ENCODE assay signal across 8 cellular contexts in genomic region chr1:222455188-222455879, GRCh38.
DNase-seq lines count a peak whose midpoint lies in the region; ATAC-seq and TF ChIP-seq lines count a peak whose summit lies in the region.

No MANE protein-coding gene starts in this region.

- intact Hi-C loops in Caco-2 (cut with micrococcal nuclease; ENCODE audit: unreplicated experiment): loop anchor here (1.0 to 10.0 kb wide), 3 partner anchors 229 to 711 kb away; partner anchors contain the start of gene DUSP10
- intact Hi-C loops in activated CD8-positive, alpha-beta T cell treated with anti-CD3 and anti-CD28 coated beads for 36 hours (cut with micrococcal nuclease): loop anchor here (5.0 kb wide), 1 partner anchor 358 kb away; no protein-coding TSS in a partner anchor

- no peak overlapping the region for H3K4me3 ChIP-seq in Caco-2 (ENCODE audit: low read depth, low read length)

- POLR2A ChIA-PET in Caco-2 (lab: Charles Lee): no interaction called here
- POLR2A ChIA-PET in activated CD8-positive, alpha-beta T cell treated with anti-CD3 and anti-CD28 coated beads for 36 hours (lab: Charles Lee): interaction anchor here (0.7 to 1.0 kb wide), 2 partner anchors 10 to 756 kb away, joined by 3 read pairs; no protein-coding TSS in a partner anchor

- no peaks in the 10 kb centered on the region for H3K27me3 ChIP-seq in Caco-2 (replicated peaks; ENCODE audit: control insufficient read depth, insufficient read depth, low read length)

- no TSS peak for BruUV-seq in Caco-2 (replicated peaks; lab: Mats Ljungman, UMichigan)

- H3K4me1 Mint-ChIP-seq in Caco-2 (ENCODE audit: low read depth, unreplicated experiment) (no peaks in the 10 kb centered on the region), mesothelial cell of epicardium (peaks cover 8% of the 10 kb centered on the region)
- peaks cover 13% of the 10 kb centered on the region for H3K4me1 Mint-ChIP-seq in activated CD8-positive, alpha-beta T cell treated with anti-CD3 and anti-CD28 coated beads for 36 hours (ENCODE audit: low read depth)
- H3K4me1 Mint-ChIP-seq in effector memory CD8-positive, alpha-beta T cell (ENCODE audit: low read depth in 2 of 2): peaks cover 5 to 8% of the 10 kb centered on the region in 2 donors

- TF ChIP-seq CTCF in Caco-2 (IDR thresholded peaks at IDR 0.05; ENCODE audit: insufficient read depth in 1 of 2, low read depth in 1 of 2, low read length in 1 of 2, severe bottlenecking in 1 of 2, unreplicated experiment in 1 of 2): peak; percentile 81 to 90
- TF ChIP-seq CTCF in activated CD8-positive, alpha-beta T cell treated with anti-CD3 and anti-CD28 coated beads for 36 hours (IDR thresholded peaks at IDR 0.05): peak; percentile 92
- peak; percentile 87 for TF ChIP-seq CTCF in mesothelial cell of epicardium (IDR thresholded peaks at IDR 0.05; ENCODE audit: unreplicated experiment)

- H3K9me3 ChIP-seq in Caco-2: peaks cover 11% of the 10 kb centered on the region; the same call in 1 of the 2 replicates

- H3K27me3 Mint-ChIP-seq in Caco-2 (ENCODE audit: insufficient read depth, unreplicated experiment) (peaks cover 6% of the 10 kb centered on the region), mesothelial cell of epicardium (ENCODE audit: low read depth) (peaks cover 18% of the 10 kb centered on the region)
- no peaks in the 10 kb centered on the region for H3K27me3 Mint-ChIP-seq in activated CD8-positive, alpha-beta T cell treated with anti-CD3 and anti-CD28 coated beads for 36 hours
- peaks cover 10 to 14% of the 10 kb centered on the region in 2 donors for H3K27me3 Mint-ChIP-seq in effector memory CD8-positive, alpha-beta T cell

- CTCF ChIA-PET in Caco-2 (lab: Charles Lee): interaction anchor here (0.7 to 1.5 kb wide), 10 partner anchors 8 to 1191 kb away, joined by 3 to 11 read pairs (median 4); no protein-coding TSS in a partner anchor
- CTCF ChIA-PET in activated CD8-positive, alpha-beta T cell treated with anti-CD3 and anti-CD28 coated beads for 36 hours (lab: Charles Lee): interaction anchor here (0.6 to 4.7 kb wide), 89 partner anchors 9 to 1193 kb away, joined by 3 to 56 read pairs (median 3); partner anchors contain the start of gene DUSP10

- H3K36me3 Mint-ChIP-seq in Caco-2 (ENCODE audit: insufficient read depth, unreplicated experiment): no peaks in the 10 kb centered on the region
- peaks cover 6% of the 10 kb centered on the region for H3K36me3 Mint-ChIP-seq in activated CD8-positive, alpha-beta T cell treated with anti-CD3 and anti-CD28 coated beads for 36 hours (ENCODE audit: low read depth)
- H3K36me3 Mint-ChIP-seq in effector memory CD8-positive, alpha-beta T cell (ENCODE audit: insufficient read depth): no peaks in the 10 kb centered on the region
- peaks cover 3% of the 10 kb centered on the region for H3K36me3 Mint-ChIP-seq in mesothelial cell of epicardium

- no peak overlapping the region for H3K27ac Mint-ChIP-seq in Caco-2 (ENCODE audit: unreplicated experiment)
- H3K27ac Mint-ChIP-seq in activated CD8-positive, alpha-beta T cell treated with anti-CD3 and anti-CD28 coated beads for 36 hours: peak overlapping the region; percentile 22
- no peak overlapping the region for H3K27ac Mint-ChIP-seq in effector memory CD8-positive, alpha-beta T cell
- H3K27ac Mint-ChIP-seq in mesothelial cell of epicardium: no peak overlapping the region

- H3K9me3 Mint-ChIP-seq in Caco-2 (ENCODE audit: unreplicated experiment): peaks cover 24% of the 10 kb centered on the region
- H3K9me3 Mint-ChIP-seq in activated CD8-positive, alpha-beta T cell treated with anti-CD3 and anti-CD28 coated beads for 36 hours: peaks cover 13% of the 10 kb centered on the region
- H3K9me3 Mint-ChIP-seq in effector memory CD8-positive, alpha-beta T cell: peaks cover 2 to 12% of the 10 kb centered on the region in 2 donors
- H3K9me3 Mint-ChIP-seq in mesothelial cell of epicardium: peaks cover 18% of the 10 kb centered on the region

- no peaks in the 10 kb centered on the region for H3K36me3 ChIP-seq in Caco-2 (ENCODE audit: control insufficient read depth, insufficient read depth, low read length)

- peak overlapping the region; percentile 4 for H3K4me3 Mint-ChIP-seq in Caco-2 (ENCODE audit: unreplicated experiment)
- no peak overlapping the region for H3K4me3 Mint-ChIP-seq in activated CD8-positive, alpha-beta T cell treated with anti-CD3 and anti-CD28 coated beads for 36 hours
- no peak overlapping the region for H3K4me3 Mint-ChIP-seq in effector memory CD8-positive, alpha-beta T cell
- H3K4me3 Mint-ChIP-seq in mesothelial cell of epicardium: peak overlapping the region; percentile 0

- DNase-seq in Caco-2 (peak; percentile 75 to 81), NCI-H82 treated with DMSO at 0.1 percent for 48 hours (lab: John Stamatoyannopoulos, UW; ENCODE audit: unreplicated experiment) (peak; percentile 67), mesothelial cell of epicardium (ENCODE audit: low spot score in 2 of 2, unreplicated experiment in 2 of 2) (peak; percentile 69 to 87)
- DNase-seq in activated CD8-positive, alpha-beta T cell treated with anti-CD3 and anti-CD28 coated beads for 36 hours: peak; percentile 90
- peak; percentile 76 to 78 (median 76) for DNase-seq in effector memory CD8-positive, alpha-beta T cell
- peak; percentile 63 to 69 for DNase-seq in stimulated activated CD8-positive, alpha-beta memory T cell treated with anti-CD3 and anti-CD28 coated beads, Interleukin-2, amount 100 ng/mL, for 1 hour (ENCODE audit: low read depth in 2 of 2)

- H3K4me1 ChIP-seq in Caco-2: no peaks in the 10 kb centered on the region

- ATAC-seq in GM19468 (IDR thresholded peaks at IDR 0.05; ENCODE audit: extremely low read depth, unreplicated experiment): peak; percentile 70
- ATAC-seq in HG03571 (IDR thresholded peaks at IDR 0.05; ENCODE audit: unreplicated experiment): peak; percentile 92
- ATAC-seq in activated CD8-positive, alpha-beta T cell treated with anti-CD3 and anti-CD28 coated beads for 36 hours: peak; percentile 97
- ATAC-seq in effector memory CD8-positive, alpha-beta T cell (replicated peaks): peak; percentile 99

Comparison
In these comparisons a context has a peak if more than half of its experiments do, and no peak if none do; other contexts are left out.
1. H3K4me3 Mint-ChIP-seq: peak in Caco-2 (single experiment) and mesothelial cell of epicardium (single experiment); none in activated CD8-positive, alpha-beta T cell treated with anti-CD3 and anti-CD28 coated beads for 36 hours (single experiment) and effector memory CD8-positive, alpha-beta T cell (0 of 2).
2. Peak in every context shown above with its lines, with median percentiles within 50 percentile points of each other: DNase-seq, CTCF ChIP-seq and ATAC-seq.